2 cellular contexts compared by ENCODE assay signal in genomic region chr7:139500770-139501138, GRCh38.
TF ChIP-seq lines count a peak whose summit lies in the region.

No MANE protein-coding gene starts in this region.

TF ChIP-seq in SK-N-SH, 30 proteins besides CTCF, POLR2A, EP300 and RAD21 (continued from another document):
- no peak for TF ChIP-seq USF1 (IDR thresholded peaks at IDR 0.05; ENCODE audit: borderline replicate concordance, low read depth)
- no peak for TF ChIP-seq TCF12 (IDR thresholded peaks at IDR 0.05)
- no peak for TF ChIP-seq SMC3 (IDR thresholded peaks at IDR 0.05; ENCODE audit: low read depth, low read length)
- TF ChIP-seq EZH2phosphoT487 (IDR thresholded peaks at IDR 0.05; ENCODE audit: borderline replicate concordance, low read depth), result no peak
- TF ChIP-seq GABPA (IDR thresholded peaks at IDR 0.05; ENCODE audit: low read depth), result no peak
- no peak for TF ChIP-seq RXRA (IDR thresholded peaks at IDR 0.05; ENCODE audit: borderline replicate concordance, low read depth)

TF ChIP-seq in SK-N-SH treated with all-trans-retinoic acid at 6 μM for 48 hours, 23 proteins besides CTCF, POLR2A, EP300 and RAD21 (continued from another document):
- no peak for TF ChIP-seq CREB5 (CRISPR knock-in tag; IDR thresholded peaks at IDR 0.05; ENCODE audit: low read depth)
- no peak for TF ChIP-seq RARB (CRISPR knock-in tag; IDR thresholded peaks at IDR 0.05)
- no peak for TF ChIP-seq ZNF70 (CRISPR knock-in tag; IDR thresholded peaks at IDR 0.05)
- no peak for TF ChIP-seq ARNTL (CRISPR knock-in tag; IDR thresholded peaks at IDR 0.05; ENCODE audit: borderline replicate concordance, low read depth)
- no peak for TF ChIP-seq PPARA (CRISPR knock-in tag; IDR thresholded peaks at IDR 0.05; ENCODE audit: borderline replicate concordance)
- no peak for TF ChIP-seq CSDC2 (CRISPR knock-in tag; IDR thresholded peaks at IDR 0.05)
- no peak for TF ChIP-seq ZNF565 (CRISPR knock-in tag; conservative IDR thresholded peaks at IDR 0.05; ENCODE audit: low read depth)
- no peak for TF ChIP-seq BACH2 (CRISPR knock-in tag; IDR thresholded peaks at IDR 0.05; ENCODE audit: borderline replicate concordance)
- no peak for TF ChIP-seq ZFP3 (CRISPR knock-in tag; IDR thresholded peaks at IDR 0.05)
- no peak for TF ChIP-seq ISL1 (CRISPR knock-in tag; IDR thresholded peaks at IDR 0.05)
- TF ChIP-seq CSRNP3 (CRISPR knock-in tag; IDR thresholded peaks at IDR 0.05), result no peak
- TF ChIP-seq ESRRG (CRISPR knock-in tag; IDR thresholded peaks at IDR 0.05), result no peak
- no peak for TF ChIP-seq ZC3H10 (CRISPR knock-in tag; IDR thresholded peaks at IDR 0.05)
TF ChIP-seq in SK-N-SH treated with all-trans-retinoic acid at 6 μM for 48 hours: peak in this region for 0.
